ENCODE assay signal across 8 cellular contexts in the genomic region with DNA sequence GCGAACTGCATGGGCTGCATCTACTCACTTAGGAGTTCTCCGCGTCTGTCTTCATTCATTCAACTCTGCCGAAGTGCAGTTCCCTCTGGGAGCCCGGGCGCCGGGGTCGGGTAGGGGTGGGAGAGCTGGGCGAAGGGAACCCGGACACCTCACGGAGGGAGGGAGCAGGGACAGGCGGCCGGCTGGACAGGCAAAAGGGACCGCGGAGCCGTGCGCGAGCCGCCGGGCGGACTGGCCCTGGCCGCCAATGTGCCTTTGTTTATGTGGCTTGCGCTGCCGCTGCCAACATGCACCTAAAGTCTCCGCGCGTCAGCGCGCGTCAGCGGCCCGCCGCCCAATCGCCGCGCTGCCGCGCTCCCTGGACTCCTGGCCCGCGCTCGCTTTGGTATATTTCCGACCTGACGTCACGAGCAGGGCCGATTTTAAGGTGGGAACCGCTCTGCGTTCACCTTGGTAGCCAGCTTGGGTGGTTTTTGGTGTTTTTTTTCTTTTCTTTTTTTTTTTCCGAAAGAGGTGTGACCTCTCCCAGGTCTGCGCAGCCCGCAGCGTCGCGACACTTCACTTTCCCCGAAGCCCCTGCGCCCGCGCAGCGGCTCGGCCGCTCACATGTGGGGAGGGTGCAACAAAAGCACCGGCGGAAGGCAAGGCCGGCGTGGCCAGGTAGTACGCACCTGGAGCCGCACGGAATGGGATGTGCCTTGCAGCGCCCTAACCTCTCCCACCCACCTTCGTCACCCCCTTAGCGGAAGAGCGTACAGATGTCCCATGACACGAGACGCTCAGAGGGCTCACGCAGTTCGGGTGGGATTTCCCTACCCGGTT. TPM values are rescaled to one million over a fixed set of nuclear protein-coding genes. Genes with fewer than 3 reads are reported as not detected.
DNase-seq lines count a peak whose midpoint lies in the region; ATAC-seq and TF ChIP-seq lines count a peak whose summit lies in the region.

A gene (minus strand): TSS at position 270 of the 822 bp plus-strand sequence. CDS start 2,535 bp downstream, outside the sequence.

- peak within 1 kb of the TSS; percentile 83 for H3K9ac ChIP-seq in Loucy (ENCODE audit: low read depth, low read length, poor library complexity, severe bottlenecking)
- H3K9ac ChIP-seq in subcutaneous abdominal adipose tissue (ENCODE audit: low read length in 5 of 5): peak within 1 kb of the TSS; percentile 69 to 93 (median 91)

- H2AFZ ChIP-seq in Loucy (ENCODE audit: low read length) (0 out of 2 replicates have a peak within 1 kb of the TSS, but pooled peaks have one; percentile 72), neuron (ENCODE audit: low read depth, low read length) (peak within 1 kb of the TSS; percentile 85)

- H3K27me3 ChIP-seq in Loucy (ENCODE audit: insufficient read depth, low read length, poor library complexity, severe bottlenecking) (no peaks in the 10 kb centered on the region), foreskin keratinocyte (peaks cover 20% of the 10 kb centered on the region), neuron (ENCODE audit: insufficient read depth, low read length) (peaks cover 42% of the 10 kb centered on the region), subcutaneous abdominal adipose tissue (ENCODE audit: control insufficient read depth in 5 of 5, insufficient read depth in 4 of 5, low read length in 5 of 5) (peaks cover 0 to 6% (median 3%) of the 10 kb centered on the region in 5 donors)

- H4K20me1 ChIP-seq in Loucy (ENCODE audit: insufficient read depth, low read length, poor library complexity, severe bottlenecking): no peaks in the 10 kb centered on the region

- H3K27ac ChIP-seq in foreskin keratinocyte: peak within 1 kb of the TSS; percentile 98
- H3K27ac ChIP-seq in subcutaneous abdominal adipose tissue (ENCODE audit: low read depth, low read length): peak within 1 kb of the TSS; percentile 99

- peaks cover 10% of the 10 kb centered on the region for H3K4me1 ChIP-seq in Loucy (ENCODE audit: insufficient read depth, low read length, poor library complexity, severe bottlenecking)
- H3K4me1 ChIP-seq in foreskin keratinocyte: peaks cover 9% of the 10 kb centered on the region
- peaks cover 19% of the 10 kb centered on the region for H3K4me1 ChIP-seq in neuron (ENCODE audit: insufficient read depth, low read length)
- H3K4me1 ChIP-seq in subcutaneous abdominal adipose tissue (ENCODE audit: control insufficient read depth in 5 of 5, insufficient read depth in 5 of 5, low read length in 5 of 5): peaks cover 2 to 35% (median 26%) of the 10 kb centered on the region in 5 donors

- no peaks in the 10 kb centered on the region for H3K9me3 ChIP-seq in Loucy (ENCODE audit: insufficient read depth, low read depth, low read length)
- H3K9me3 ChIP-seq in neuron (ENCODE audit: low read length): peaks cover 10% of the 10 kb centered on the region
- H3K9me3 ChIP-seq in subcutaneous abdominal adipose tissue (ENCODE audit: control insufficient read depth in 5 of 5, low read length in 5 of 5): no peaks in the 10 kb centered on the region

- H3K36me3 ChIP-seq in Loucy (ENCODE audit: insufficient read depth, low read length): no peaks in the 10 kb centered on the region
- no peaks in the 10 kb centered on the region for H3K36me3 ChIP-seq in neuron (ENCODE audit: insufficient read depth, low read length)
- peaks cover 0 to 13% (median 2%) of the 10 kb centered on the region in 5 donors for H3K36me3 ChIP-seq in subcutaneous abdominal adipose tissue (ENCODE audit: control insufficient read depth in 5 of 5, insufficient read depth in 5 of 5, low read length in 5 of 5)

- peaks cover 9% of the 10 kb centered on the region; the same call in 1 of the 2 replicates for H3F3A ChIP-seq in Loucy (ENCODE audit: low read depth)

- ATAC-seq in foreskin keratinocyte: peak; percentile 77

- H3K4me3 ChIP-seq in Loucy (ENCODE audit: low read length, poor library complexity, severe bottlenecking) (peak within 1 kb of the TSS; percentile 87), neuron (ENCODE audit: low read length) (peak within 1 kb of the TSS; percentile 55), subcutaneous abdominal adipose tissue (ENCODE audit: low read depth in 1 of 5, low read length in 5 of 5) (peak within 1 kb of the TSS; percentile 75 to 96 (median 90))

- DNase-seq in EL (peak; percentile 79), H4 (ENCODE audit: low spot score) (peak; percentile 79), SIG-M5 treated with dmso at 0.1 percent for 504 hours (lab: John Stamatoyannopoulos, UW; ENCODE audit: unreplicated experiment) (peak; percentile 90), foreskin keratinocyte (peak; percentile 68 to 85)
- DNase-seq in activated gamma-delta T cell treated with anti-CD3 and anti-CD28 coated beads, Interleukin-2, amount 50 U/mL, for 16 hours (ENCODE audit: low read depth): peak; percentile 77

- H3K9me2 ChIP-seq in Loucy (replicated peaks; ENCODE audit: low read depth, low read length): no peaks in the 10 kb centered on the region

- TF ChIP-seq CTCF in Loucy (conservative IDR thresholded peaks at IDR 0.05; ENCODE audit: low read length) (no peak), foreskin keratinocyte (conservative IDR thresholded peaks at IDR 0.05) (no peak)

- H3K4me2 ChIP-seq in Loucy (ENCODE audit: low read depth, low read length, poor library complexity, severe bottlenecking): peak within 1 kb of the TSS; percentile 82

- H3K79me2 ChIP-seq in Loucy (ENCODE audit: insufficient read depth, low read length): 0 out of 2 replicates have a peak, but pooled peaks cover 4% of the 10 kb centered on the region

RNA-seq across cellular contexts. Expression of the gene that starts here (rescaled TPM):
- 0.70 TPM in 1 of 2 replicates, not detected in the other for total RNA-seq in H4 (2014; rRNA removed; shearing (Covaris generic))
- 0.31 and 0.32 TPM in 2 replicates for total RNA-seq in foreskin keratinocyte
- 0.17 and 0.30 TPM in 2 replicates for polyA plus RNA-seq in foreskin keratinocyte

Comparison
In these comparisons a context has a peak if more than half of its experiments do, and no peak if none do; other contexts are left out.
1. Peak in every context shown above with its lines: DNase-seq, ATAC-seq, H3K4me3 ChIP-seq and H3K27ac ChIP-seq.
2. Peak in DNase-seq in H4; RNA of the gene not detected or under 1 TPM.
3. Peak in DNase-seq, ATAC-seq and H3K27ac ChIP-seq in foreskin keratinocyte; RNA of the gene not detected or under 1 TPM.